1 cellular context compared by ENCODE assay signal in the genomic region with DNA sequence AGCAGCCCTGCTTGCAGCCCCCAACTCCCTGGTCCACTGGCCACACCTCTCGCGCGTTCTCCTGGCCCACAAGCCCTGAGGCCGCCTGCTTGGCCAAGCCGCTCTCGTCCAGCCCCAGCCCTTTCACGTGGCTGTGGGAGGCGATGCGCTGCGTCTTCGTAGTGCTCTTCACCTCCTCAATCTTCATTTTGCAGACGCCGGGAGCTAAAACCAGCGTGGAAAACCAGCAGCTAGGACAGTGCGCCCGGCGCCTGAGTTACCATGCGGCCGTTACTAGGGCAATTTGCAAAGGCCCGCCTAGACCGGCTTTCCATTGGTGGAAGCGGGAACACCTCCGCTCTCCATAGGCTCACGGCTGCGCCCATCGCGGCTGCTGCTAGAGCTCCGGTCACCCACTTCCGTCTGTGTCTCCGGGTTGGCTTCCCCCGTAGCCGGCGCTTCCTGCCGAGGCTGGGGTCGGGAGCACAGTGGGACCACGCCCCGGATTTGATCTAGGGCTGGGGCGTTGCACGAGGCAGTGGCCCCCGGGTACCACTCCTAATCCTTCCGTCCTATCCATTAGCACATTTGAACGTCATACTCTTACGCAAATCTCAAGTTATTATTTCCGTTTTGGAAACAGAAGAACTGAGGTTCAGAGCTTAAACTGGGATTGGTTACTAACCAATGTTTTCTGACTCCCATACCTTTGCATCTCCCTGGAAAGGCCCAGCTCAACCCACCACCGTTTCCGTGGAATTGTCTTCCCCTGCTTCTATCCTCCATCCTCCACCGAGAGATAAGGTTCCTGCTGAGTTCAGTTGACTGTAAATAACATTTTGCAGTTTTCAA.
A peak's percentile ranks its signal among the peaks of the same experiment; 100 is the strongest.
TF ChIP-seq lines count a peak whose summit lies in the region.

A gene (minus strand): TSS at position 275 of the 831 bp plus-strand sequence. CDS start 88 bp downstream, at position 187.

TF ChIP-seq in WTC11, 78 proteins besides CTCF, POLR2A, EP300 and RAD21 (continued from another document and continues in another):
- TF ChIP-seq, protein P1, sequence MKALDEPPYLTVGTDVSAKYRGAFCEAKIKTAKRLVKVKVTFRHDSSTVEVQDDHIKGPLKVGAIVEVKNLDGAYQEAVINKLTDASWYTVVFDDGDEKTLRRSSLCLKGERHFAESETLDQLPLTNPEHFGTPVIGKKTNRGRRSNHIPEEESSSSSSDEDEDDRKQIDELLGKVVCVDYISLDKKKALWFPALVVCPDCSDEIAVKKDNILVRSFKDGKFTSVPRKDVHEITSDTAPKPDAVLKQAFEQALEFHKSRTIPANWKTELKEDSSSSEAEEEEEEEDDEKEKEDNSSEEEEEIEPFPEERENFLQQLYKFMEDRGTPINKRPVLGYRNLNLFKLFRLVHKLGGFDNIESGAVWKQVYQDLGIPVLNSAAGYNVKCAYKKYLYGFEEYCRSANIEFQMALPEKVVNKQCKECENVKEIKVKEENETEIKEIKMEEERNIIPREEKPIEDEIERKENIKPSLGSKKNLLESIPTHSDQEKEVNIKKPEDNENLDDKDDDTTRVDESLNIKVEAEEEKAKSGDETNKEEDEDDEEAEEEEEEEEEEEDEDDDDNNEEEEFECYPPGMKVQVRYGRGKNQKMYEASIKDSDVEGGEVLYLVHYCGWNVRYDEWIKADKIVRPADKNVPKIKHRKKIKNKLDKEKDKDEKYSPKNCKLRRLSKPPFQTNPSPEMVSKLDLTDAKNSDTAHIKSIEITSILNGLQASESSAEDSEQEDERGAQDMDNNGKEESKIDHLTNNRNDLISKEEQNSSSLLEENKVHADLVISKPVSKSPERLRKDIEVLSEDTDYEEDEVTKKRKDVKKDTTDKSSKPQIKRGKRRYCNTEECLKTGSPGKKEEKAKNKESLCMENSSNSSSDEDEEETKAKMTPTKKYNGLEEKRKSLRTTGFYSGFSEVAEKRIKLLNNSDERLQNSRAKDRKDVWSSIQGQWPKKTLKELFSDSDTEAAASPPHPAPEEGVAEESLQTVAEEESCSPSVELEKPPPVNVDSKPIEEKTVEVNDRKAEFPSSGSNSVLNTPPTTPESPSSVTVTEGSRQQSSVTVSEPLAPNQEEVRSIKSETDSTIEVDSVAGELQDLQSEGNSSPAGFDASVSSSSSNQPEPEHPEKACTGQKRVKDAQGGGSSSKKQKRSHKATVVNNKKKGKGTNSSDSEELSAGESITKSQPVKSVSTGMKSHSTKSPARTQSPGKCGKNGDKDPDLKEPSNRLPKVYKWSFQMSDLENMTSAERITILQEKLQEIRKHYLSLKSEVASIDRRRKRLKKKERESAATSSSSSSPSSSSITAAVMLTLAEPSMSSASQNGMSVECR (CRISPR knock-in tag; IDR thresholded peaks at IDR 0.05; ENCODE audit: borderline replicate concordance), result no peak
- TF ChIP-seq MXD4 (CRISPR knock-in tag; IDR thresholded peaks at IDR 0.05; ENCODE audit: borderline replicate concordance), result no peak
- TF ChIP-seq RELA (CRISPR knock-in tag; IDR thresholded peaks at IDR 0.05; ENCODE audit: borderline replicate concordance), result no peak
- TF ChIP-seq, protein P2, sequence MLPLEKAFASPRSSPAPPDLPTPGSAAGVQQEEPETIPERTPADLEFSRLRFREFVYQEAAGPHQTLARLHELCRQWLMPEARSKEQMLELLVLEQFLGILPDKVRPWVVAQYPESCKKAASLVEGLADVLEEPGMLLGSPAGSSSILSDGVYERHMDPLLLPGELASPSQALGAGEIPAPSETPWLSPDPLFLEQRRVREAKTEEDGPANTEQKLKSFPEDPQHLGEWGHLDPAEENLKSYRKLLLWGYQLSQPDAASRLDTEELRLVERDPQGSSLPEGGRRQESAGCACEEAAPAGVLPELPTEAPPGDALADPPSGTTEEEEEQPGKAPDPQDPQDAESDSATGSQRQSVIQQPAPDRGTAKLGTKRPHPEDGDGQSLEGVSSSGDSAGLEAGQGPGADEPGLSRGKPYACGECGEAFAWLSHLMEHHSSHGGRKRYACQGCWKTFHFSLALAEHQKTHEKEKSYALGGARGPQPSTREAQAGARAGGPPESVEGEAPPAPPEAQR (CRISPR knock-in tag; IDR thresholded peaks at IDR 0.05), result no peak
- peak; percentile 48; the same call in 1 of the 2 replicates for TF ChIP-seq CREB1 (CRISPR knock-in tag; IDR thresholded peaks at IDR 0.05)
- TF ChIP-seq, protein P3, sequence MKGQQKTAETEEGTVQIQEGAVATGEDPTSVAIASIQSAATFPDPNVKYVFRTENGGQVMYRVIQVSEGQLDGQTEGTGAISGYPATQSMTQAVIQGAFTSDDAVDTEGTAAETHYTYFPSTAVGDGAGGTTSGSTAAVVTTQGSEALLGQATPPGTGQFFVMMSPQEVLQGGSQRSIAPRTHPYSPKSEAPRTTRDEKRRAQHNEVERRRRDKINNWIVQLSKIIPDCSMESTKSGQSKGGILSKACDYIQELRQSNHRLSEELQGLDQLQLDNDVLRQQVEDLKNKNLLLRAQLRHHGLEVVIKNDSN (CRISPR knock-in tag; IDR thresholded peaks at IDR 0.05), result no peak
- TF ChIP-seq ZNF396 (CRISPR knock-in tag; IDR thresholded peaks at IDR 0.05; ENCODE audit: borderline replicate concordance), result no peak
- TF ChIP-seq NFYB (CRISPR knock-in tag; conservative IDR thresholded peaks at IDR 0.05; ENCODE audit: low read depth), result peak; percentile 94
- peak; percentile 62; the same call in 1 of the 2 replicates for TF ChIP-seq ETV6 (CRISPR knock-in tag; IDR thresholded peaks at IDR 0.05)
- TF ChIP-seq ZNF138 (CRISPR knock-in tag; conservative IDR thresholded peaks at IDR 0.05), result no peak
- peak; percentile 86 for TF ChIP-seq SP1 (CRISPR knock-in tag; conservative IDR thresholded peaks at IDR 0.05)
- TF ChIP-seq, protein P4, sequence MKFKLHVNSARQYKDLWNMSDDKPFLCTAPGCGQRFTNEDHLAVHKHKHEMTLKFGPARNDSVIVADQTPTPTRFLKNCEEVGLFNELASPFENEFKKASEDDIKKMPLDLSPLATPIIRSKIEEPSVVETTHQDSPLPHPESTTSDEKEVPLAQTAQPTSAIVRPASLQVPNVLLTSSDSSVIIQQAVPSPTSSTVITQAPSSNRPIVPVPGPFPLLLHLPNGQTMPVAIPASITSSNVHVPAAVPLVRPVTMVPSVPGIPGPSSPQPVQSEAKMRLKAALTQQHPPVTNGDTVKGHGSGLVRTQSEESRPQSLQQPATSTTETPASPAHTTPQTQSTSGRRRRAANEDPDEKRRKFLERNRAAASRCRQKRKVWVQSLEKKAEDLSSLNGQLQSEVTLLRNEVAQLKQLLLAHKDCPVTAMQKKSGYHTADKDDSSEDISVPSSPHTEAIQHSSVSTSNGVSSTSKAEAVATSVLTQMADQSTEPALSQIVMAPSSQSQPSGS (CRISPR knock-in tag; IDR thresholded peaks at IDR 0.05; ENCODE audit: borderline replicate concordance, low read depth), result no peak
- TF ChIP-seq, protein P5, sequence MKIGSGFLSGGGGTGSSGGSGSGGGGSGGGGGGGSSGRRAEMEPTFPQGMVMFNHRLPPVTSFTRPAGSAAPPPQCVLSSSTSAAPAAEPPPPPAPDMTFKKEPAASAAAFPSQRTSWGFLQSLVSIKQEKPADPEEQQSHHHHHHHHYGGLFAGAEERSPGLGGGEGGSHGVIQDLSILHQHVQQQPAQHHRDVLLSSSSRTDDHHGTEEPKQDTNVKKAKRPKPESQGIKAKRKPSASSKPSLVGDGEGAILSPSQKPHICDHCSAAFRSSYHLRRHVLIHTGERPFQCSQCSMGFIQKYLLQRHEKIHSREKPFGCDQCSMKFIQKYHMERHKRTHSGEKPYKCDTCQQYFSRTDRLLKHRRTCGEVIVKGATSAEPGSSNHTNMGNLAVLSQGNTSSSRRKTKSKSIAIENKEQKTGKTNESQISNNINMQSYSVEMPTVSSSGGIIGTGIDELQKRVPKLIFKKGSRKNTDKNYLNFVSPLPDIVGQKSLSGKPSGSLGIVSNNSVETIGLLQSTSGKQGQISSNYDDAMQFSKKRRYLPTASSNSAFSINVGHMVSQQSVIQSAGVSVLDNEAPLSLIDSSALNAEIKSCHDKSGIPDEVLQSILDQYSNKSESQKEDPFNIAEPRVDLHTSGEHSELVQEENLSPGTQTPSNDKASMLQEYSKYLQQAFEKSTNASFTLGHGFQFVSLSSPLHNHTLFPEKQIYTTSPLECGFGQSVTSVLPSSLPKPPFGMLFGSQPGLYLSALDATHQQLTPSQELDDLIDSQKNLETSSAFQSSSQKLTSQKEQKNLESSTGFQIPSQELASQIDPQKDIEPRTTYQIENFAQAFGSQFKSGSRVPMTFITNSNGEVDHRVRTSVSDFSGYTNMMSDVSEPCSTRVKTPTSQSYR (CRISPR knock-in tag; IDR thresholded peaks at IDR 0.05), result 0 out of 2 replicates have a peak, but pooled peaks have one; percentile 26
- no peak for TF ChIP-seq JUN (CRISPR knock-in tag; IDR thresholded peaks at IDR 0.05)
- TF ChIP-seq, protein P6, sequence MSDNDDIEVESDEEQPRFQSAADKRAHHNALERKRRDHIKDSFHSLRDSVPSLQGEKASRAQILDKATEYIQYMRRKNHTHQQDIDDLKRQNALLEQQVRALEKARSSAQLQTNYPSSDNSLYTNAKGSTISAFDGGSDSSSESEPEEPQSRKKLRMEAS (CRISPR knock-in tag; IDR thresholded peaks at IDR 0.05), result peak; percentile 87
- TF ChIP-seq ZBTB21 (CRISPR knock-in tag; IDR thresholded peaks at IDR 0.05; ENCODE audit: borderline replicate concordance), result no peak
- TF ChIP-seq NR2C2 (CRISPR knock-in tag; IDR thresholded peaks at IDR 0.05), result peak; percentile 88
- no peak for TF ChIP-seq NFATC4 (CRISPR knock-in tag; IDR thresholded peaks at IDR 0.05)
- 0 out of 2 replicates have a peak, but pooled peaks have one; percentile 56 for TF ChIP-seq TP53 (CRISPR knock-in tag; IDR thresholded peaks at IDR 0.05)
- TF ChIP-seq, protein P7, sequence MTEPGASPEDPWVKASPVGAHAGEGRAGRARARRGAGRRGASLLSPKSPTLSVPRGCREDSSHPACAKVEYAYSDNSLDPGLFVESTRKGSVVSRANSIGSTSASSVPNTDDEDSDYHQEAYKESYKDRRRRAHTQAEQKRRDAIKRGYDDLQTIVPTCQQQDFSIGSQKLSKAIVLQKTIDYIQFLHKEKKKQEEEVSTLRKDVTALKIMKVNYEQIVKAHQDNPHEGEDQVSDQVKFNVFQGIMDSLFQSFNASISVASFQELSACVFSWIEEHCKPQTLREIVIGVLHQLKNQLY (CRISPR knock-in tag; IDR thresholded peaks at IDR 0.05), result no peak
- no peak for TF ChIP-seq ZNF317 (CRISPR knock-in tag; IDR thresholded peaks at IDR 0.05; ENCODE audit: borderline replicate concordance, low read depth)
- peak; percentile 84; the same call in 1 of the 2 replicates for TF ChIP-seq NR3C1 (CRISPR knock-in tag; conservative IDR thresholded peaks at IDR 0.05; ENCODE audit: low read depth)
- TF ChIP-seq, protein P8, sequence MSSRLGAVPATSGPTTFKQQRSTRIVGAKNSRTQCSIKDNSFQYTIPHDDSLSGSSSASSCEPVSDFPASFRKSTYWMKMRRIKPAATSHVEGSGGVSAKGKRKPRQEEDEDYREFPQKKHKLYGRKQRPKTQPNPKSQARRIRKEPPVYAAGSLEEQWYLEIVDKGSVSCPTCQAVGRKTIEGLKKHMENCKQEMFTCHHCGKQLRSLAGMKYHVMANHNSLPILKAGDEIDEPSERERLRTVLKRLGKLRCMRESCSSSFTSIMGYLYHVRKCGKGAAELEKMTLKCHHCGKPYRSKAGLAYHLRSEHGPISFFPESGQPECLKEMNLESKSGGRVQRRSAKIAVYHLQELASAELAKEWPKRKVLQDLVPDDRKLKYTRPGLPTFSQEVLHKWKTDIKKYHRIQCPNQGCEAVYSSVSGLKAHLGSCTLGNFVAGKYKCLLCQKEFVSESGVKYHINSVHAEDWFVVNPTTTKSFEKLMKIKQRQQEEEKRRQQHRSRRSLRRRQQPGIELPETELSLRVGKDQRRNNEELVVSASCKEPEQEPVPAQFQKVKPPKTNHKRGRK (CRISPR knock-in tag; IDR thresholded peaks at IDR 0.05; ENCODE audit: borderline replicate concordance), result no peak
- no peak for TF ChIP-seq SMAD4 (CRISPR knock-in tag; IDR thresholded peaks at IDR 0.05)
- TF ChIP-seq GRHL2 (CRISPR knock-in tag; IDR thresholded peaks at IDR 0.05; ENCODE audit: insufficient replicate concordance, severe bottlenecking), result no peak
- TF ChIP-seq FOXK1 (CRISPR knock-in tag; IDR thresholded peaks at IDR 0.05), result peak; percentile 38; the same call in 1 of the 2 replicates
- TF ChIP-seq CREM (CRISPR knock-in tag; IDR thresholded peaks at IDR 0.05), result no peak
- TF ChIP-seq MYBL2 (CRISPR knock-in tag; IDR thresholded peaks at IDR 0.05), result no peak; the same call in 1 of the 2 replicates
- no peak for TF ChIP-seq IRF2 (CRISPR knock-in tag; IDR thresholded peaks at IDR 0.05; ENCODE audit: borderline replicate concordance, low read depth)
- peak; percentile 57; the same call in 1 of the 2 replicates for TF ChIP-seq FOXP1 (CRISPR knock-in tag; IDR thresholded peaks at IDR 0.05; ENCODE audit: borderline replicate concordance)
- 0 out of 2 replicates have a peak, but pooled peaks have one; percentile 30 for TF ChIP-seq SMAD3 (CRISPR knock-in tag; IDR thresholded peaks at IDR 0.05; ENCODE audit: borderline replicate concordance)
- no peak for TF ChIP-seq TEAD1 (CRISPR knock-in tag; IDR thresholded peaks at IDR 0.05)
- TF ChIP-seq, protein P9, sequence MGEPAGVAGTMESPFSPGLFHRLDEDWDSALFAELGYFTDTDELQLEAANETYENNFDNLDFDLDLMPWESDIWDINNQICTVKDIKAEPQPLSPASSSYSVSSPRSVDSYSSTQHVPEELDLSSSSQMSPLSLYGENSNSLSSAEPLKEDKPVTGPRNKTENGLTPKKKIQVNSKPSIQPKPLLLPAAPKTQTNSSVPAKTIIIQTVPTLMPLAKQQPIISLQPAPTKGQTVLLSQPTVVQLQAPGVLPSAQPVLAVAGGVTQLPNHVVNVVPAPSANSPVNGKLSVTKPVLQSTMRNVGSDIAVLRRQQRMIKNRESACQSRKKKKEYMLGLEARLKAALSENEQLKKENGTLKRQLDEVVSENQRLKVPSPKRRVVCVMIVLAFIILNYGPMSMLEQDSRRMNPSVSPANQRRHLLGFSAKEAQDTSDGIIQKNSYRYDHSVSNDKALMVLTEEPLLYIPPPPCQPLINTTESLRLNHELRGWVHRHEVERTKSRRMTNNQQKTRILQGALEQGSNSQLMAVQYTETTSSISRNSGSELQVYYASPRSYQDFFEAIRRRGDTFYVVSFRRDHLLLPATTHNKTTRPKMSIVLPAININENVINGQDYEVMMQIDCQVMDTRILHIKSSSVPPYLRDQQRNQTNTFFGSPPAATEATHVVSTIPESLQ (CRISPR knock-in tag; IDR thresholded peaks at IDR 0.05), result no peak
- TF ChIP-seq ATF1 (CRISPR knock-in tag; IDR thresholded peaks at IDR 0.05), result no peak
- TF ChIP-seq, protein P10, sequence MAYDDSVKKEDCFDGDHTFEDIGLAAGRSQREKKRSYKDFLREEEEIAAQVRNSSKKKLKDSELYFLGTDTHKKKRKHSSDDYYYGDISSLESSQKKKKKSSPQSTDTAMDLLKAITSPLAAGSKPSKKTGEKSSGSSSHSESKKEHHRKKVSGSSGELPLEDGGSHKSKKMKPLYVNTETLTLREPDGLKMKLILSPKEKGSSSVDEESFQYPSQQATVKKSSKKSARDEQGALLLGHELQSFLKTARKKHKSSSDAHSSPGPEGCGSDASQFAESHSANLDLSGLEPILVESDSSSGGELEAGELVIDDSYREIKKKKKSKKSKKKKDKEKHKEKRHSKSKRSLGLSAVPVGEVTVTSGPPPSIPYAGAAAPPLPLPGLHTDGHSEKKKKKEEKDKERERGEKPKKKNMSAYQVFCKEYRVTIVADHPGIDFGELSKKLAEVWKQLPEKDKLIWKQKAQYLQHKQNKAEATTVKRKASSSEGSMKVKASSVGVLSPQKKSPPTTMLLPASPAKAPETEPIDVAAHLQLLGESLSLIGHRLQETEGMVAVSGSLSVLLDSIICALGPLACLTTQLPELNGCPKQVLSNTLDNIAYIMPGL (CRISPR knock-in tag; IDR thresholded peaks at IDR 0.05), result 0 out of 2 replicates have a peak, but pooled peaks have one; percentile 33
- no peak for TF ChIP-seq JAZF1 (CRISPR knock-in tag; IDR thresholded peaks at IDR 0.05)
- TF ChIP-seq ZNF263 (CRISPR knock-in tag; IDR thresholded peaks at IDR 0.05; ENCODE audit: low read depth), result no peak
- peak; percentile 68; the same call in 1 of the 2 replicates for TF ChIP-seq ZNF232 (CRISPR knock-in tag; IDR thresholded peaks at IDR 0.05)
- no peak for TF ChIP-seq SOX15 (CRISPR knock-in tag; IDR thresholded peaks at IDR 0.05)
